ENCODE assay signal across 8 cellular contexts in genomic region chr4:26861434-26862186, GRCh38. TPM values are rescaled to one million over a fixed set of nuclear protein-coding genes. Genes with fewer than 3 reads are reported as not detected.
DNase-seq lines count a peak whose midpoint lies in the region; ATAC-seq, FAIRE-seq and TF ChIP-seq lines count a peak whose summit lies in the region.

No MANE protein-coding gene starts in this region.

- peaks cover 18% of the 10 kb centered on the region for H3K36me3 Mint-ChIP-seq in activated naive CD4-positive, alpha-beta T cell treated with anti-CD3 and anti-CD28 coated beads, Interleukin-2, amount 10 ng/mL, durations not matched to agents 7 days and 5 days
- H3K36me3 Mint-ChIP-seq in glutamatergic neuron (ENCODE audit: unreplicated experiment): no peaks in the 10 kb centered on the region

- in situ Hi-C loops in KBM-7 (cut with MboI; ENCODE audit: low pct_unique_long_range_greater_than_20kb, low sequenced_read_pairs): no loop called here

- H3K4me1 Mint-ChIP-seq in activated naive CD4-positive, alpha-beta T cell treated with anti-CD3 and anti-CD28 coated beads, Interleukin-2, amount 10 ng/mL, durations not matched to agents 7 days and 5 days: peaks cover 66% of the 10 kb centered on the region
- H3K4me1 Mint-ChIP-seq in glutamatergic neuron (ENCODE audit: low read depth, unreplicated experiment): peaks cover 38% of the 10 kb centered on the region

- WGBS in pancreas, 2 donors: 1% methylated on average over 34 to 36 of the region's 36 CpGs
- 0 to 2% methylated on average over 28 to 36 of the region's 36 CpGs for WGBS in tibial nerve, 2 donors

- peak in 1 of 2 donors; percentile 10 for TF ChIP-seq POLR2A in tibial nerve (IDR thresholded peaks at IDR 0.05)

- H3K4me3 ChIP-seq in DND-41 (ENCODE audit: low read depth in 1 of 2, low read length in 2 of 2): peak overlapping the region; percentile 51 to 65; a peak in 3 of 4 replicates
- peak overlapping the region; percentile 92 for H3K4me3 ChIP-seq in SJCRH30
- peak overlapping the region; percentile 84 to 91 (median 85) for H3K4me3 ChIP-seq in pancreas
- H3K4me3 ChIP-seq in tibial nerve: peak overlapping the region; percentile 62 to 98 (median 79)

- peaks cover 27% of the 10 kb centered on the region; the same call in 1 of the 2 replicates for H4K20me1 ChIP-seq in DND-41 (ENCODE audit: insufficient read depth, low read length)

- H3K27me3 Mint-ChIP-seq in activated naive CD4-positive, alpha-beta T cell treated with anti-CD3 and anti-CD28 coated beads, Interleukin-2, amount 10 ng/mL, durations not matched to agents 7 days and 5 days: peaks cover 4% of the 10 kb centered on the region
- peaks cover 10% of the 10 kb centered on the region for H3K27me3 Mint-ChIP-seq in glutamatergic neuron (ENCODE audit: unreplicated experiment)

- intact Hi-C loops in pancreas (cut with DNase I): no loop called here

- H3K4me1 ChIP-seq in DND-41 (ENCODE audit: insufficient read depth, low read length) (peaks cover 71% of the 10 kb centered on the region), SJCRH30 (peaks cover 15% of the 10 kb centered on the region), pancreas (peaks cover 12 to 38% (median 37%) of the 10 kb centered on the region in 3 donors), tibial nerve (peaks cover 0 to 60% (median 33%) of the 10 kb centered on the region in 4 donors)

- peak overlapping the region; percentile 96 for H3K4me2 ChIP-seq in DND-41 (ENCODE audit: insufficient read depth, low read length)

- peak overlapping the region; percentile 71 for H2AFZ ChIP-seq in DND-41 (ENCODE audit: low read depth, low read length)

- H3K27ac Mint-ChIP-seq in activated naive CD4-positive, alpha-beta T cell treated with anti-CD3 and anti-CD28 coated beads, Interleukin-2, amount 10 ng/mL, durations not matched to agents 7 days and 5 days: peak overlapping the region; percentile 99
- H3K27ac Mint-ChIP-seq in glutamatergic neuron (ENCODE audit: unreplicated experiment): peak overlapping the region; percentile 96

- H3K4me3 Mint-ChIP-seq in activated naive CD4-positive, alpha-beta T cell treated with anti-CD3 and anti-CD28 coated beads, Interleukin-2, amount 10 ng/mL, durations not matched to agents 7 days and 5 days: peak overlapping the region; percentile 98
- H3K4me3 Mint-ChIP-seq in glutamatergic neuron (ENCODE audit: unreplicated experiment): peak overlapping the region; percentile 97

- H3K36me3 ChIP-seq in DND-41 (ENCODE audit: insufficient read depth, low read length): no peaks in the 10 kb centered on the region
- H3K36me3 ChIP-seq in SJCRH30: no peaks in the 10 kb centered on the region
- no peaks in the 10 kb centered on the region for H3K36me3 ChIP-seq in pancreas
- no peaks in the 10 kb centered on the region for H3K36me3 ChIP-seq in tibial nerve

- H3K27ac ChIP-seq in DND-41 (ENCODE audit: low read length): peak overlapping the region; percentile 69
- H3K27ac ChIP-seq in SJCRH30: peak overlapping the region; percentile 54; the same call in 1 of the 2 replicates
- peak overlapping the region; percentile 84 to 96 (median 93) for H3K27ac ChIP-seq in pancreas
- peak overlapping the region; percentile 85 to 97 (median 93) for H3K27ac ChIP-seq in tibial nerve

- no peaks in the 10 kb centered on the region for H3K9me3 Mint-ChIP-seq in activated naive CD4-positive, alpha-beta T cell treated with anti-CD3 and anti-CD28 coated beads, Interleukin-2, amount 10 ng/mL, durations not matched to agents 7 days and 5 days
- peaks cover 17% of the 10 kb centered on the region for H3K9me3 Mint-ChIP-seq in glutamatergic neuron (ENCODE audit: unreplicated experiment)

- CTCF ChIA-PET in activated naive CD4-positive, alpha-beta T cell treated with anti-CD3 and anti-CD28 coated beads, Interleukin-2, amount 10 ng/mL, durations not matched to agents 7 days and 5 days (lab: Charles Lee): interaction anchor here (0.7 to 3.3 kb wide), 6 partner anchors 12 to 146 kb away, joined by 3 to 15 read pairs (median 4); no protein-coding TSS in a partner anchor

- TF ChIP-seq CTCF in DND-41 (IDR thresholded peaks at IDR 0.05; ENCODE audit: borderline replicate concordance, extremely low read depth, low read length, poor library complexity, severe bottlenecking): no peak
- no peak for TF ChIP-seq CTCF in glutamatergic neuron (IDR thresholded peaks at IDR 0.05; ENCODE audit: partially characterized antibody, unreplicated experiment)
- TF ChIP-seq CTCF in pancreas (IDR thresholded peaks at IDR 0.05): no peak
- no peak for TF ChIP-seq CTCF in tibial nerve (IDR thresholded peaks at IDR 0.05)

- no peak for FAIRE-seq in pancreas (lab: Jason Lieb, UNC)

- no peaks in the 10 kb centered on the region for H3K9me3 ChIP-seq in DND-41 (ENCODE audit: insufficient read depth, low read length, severe bottlenecking)
- no peaks in the 10 kb centered on the region for H3K9me3 ChIP-seq in SJCRH30 (replicated peaks)
- no peaks in the 10 kb centered on the region for H3K9me3 ChIP-seq in pancreas
- no peaks in the 10 kb centered on the region for H3K9me3 ChIP-seq in tibial nerve

- peaks cover 76% of the 10 kb centered on the region for H3K79me2 ChIP-seq in DND-41 (ENCODE audit: insufficient read depth, low read length)

- no peaks in the 10 kb centered on the region for H3K27me3 ChIP-seq in DND-41 (ENCODE audit: insufficient read depth, low read length, poor library complexity)
- H3K27me3 ChIP-seq in SJCRH30: no peaks in the 10 kb centered on the region
- no peaks in the 10 kb centered on the region for H3K27me3 ChIP-seq in pancreas
- H3K27me3 ChIP-seq in tibial nerve: no peaks in the 10 kb centered on the region

- peak; percentile 63 for ATAC-seq in DND-41 (ENCODE audit: insufficient read depth, low read depth)
- peak; percentile 46 for ATAC-seq in GM21717 (IDR thresholded peaks at IDR 0.05; ENCODE audit: unreplicated experiment)
- ATAC-seq in pancreas: peak; percentile 7 to 33 (median 19)

- DNase-seq in DND-41 (peak; percentile 89), KBM-7 (peak; percentile 73), SJCRH30 (peak; percentile 80 to 84), glutamatergic neuron (peak; percentile 78), pancreas (peak; percentile 61 to 80 (median 70)), tibial nerve (ENCODE audit: low spot score in 2 of 2) (peak; percentile 36 to 46)
- peak; percentile 88 for DNase-seq in activated naive CD4-positive, alpha-beta T cell treated with anti-CD3 and anti-CD28 coated beads, Interleukin-2, amount 10 ng/mL, durations not matched to agents 7 days and 5 days

- peak in 1 of 2 donors; percentile 47 for TF ChIP-seq EP300 in tibial nerve (IDR thresholded peaks at IDR 0.05)

- peak overlapping the region; percentile 67 for H3K9ac ChIP-seq in DND-41 (ENCODE audit: low read depth, low read length)

RNA-seq across cellular contexts. Expression of gene STIM2, which starts 1.0 kb away (rescaled TPM):
- 25.7 and 33.7 TPM in 2 replicates for total RNA-seq in SJCRH30 (2014; rRNA removed; shearing (Covaris generic))
- total RNA-seq in glutamatergic neuron (ENCODE audit: unreplicated experiment) (28.2 TPM), pancreas (10 to 100 TPM in 5 of 6 donors, 1 to 10 TPM in 1; 7.6 to 18.7 (median 12.6) TPM), tibial nerve (10 to 100 TPM; 20.1 to 26.2 (median 21.8) TPM)
- polyA plus RNA-seq in pancreas: 10 to 100 TPM in 1 of 2 donors, 1 to 10 TPM in 1; 9.9 to 17.2 TPM

Comparison
In these comparisons a context has a peak if more than half of its experiments do, and no peak if none do; other contexts are left out.
1. Peak in every context shown above with its lines: DNase-seq, ATAC-seq, H3K4me3 ChIP-seq and H3K27ac ChIP-seq.